21 cellular contexts compared by ENCODE assay signal in genomic region chr5:5347442-5347841, GRCh38.
A peak's percentile ranks its signal among the peaks of the same experiment; 100 is the strongest.
DNase-seq lines count a peak whose midpoint lies in the region; ATAC-seq and TF ChIP-seq lines count a peak whose summit lies in the region.
"Had no signal": no experiment of that assay in that cellular context is flagged by ENCODE, and none has a peak within 500 bp of the region (broad histone marks: within the 10 kb centered on the region; RNA-seq: fewer than 3 reads in every experiment).

No MANE protein-coding gene starts in this region.

- H3K4me3 ChIP-seq in Jurkat, Clone E6-1 (ENCODE audit: low read length): no peak overlapping the region
- H3K4me3 ChIP-seq: MG63 had no signal

- H3K4me3 Mint-ChIP-seq in natural killer cell treated with Interleukin-12 subunit alpha and Interleukin-12 subunit beta and Interleukin-15 and Interleukin-18, amount 100 ng/mL, for 72 hours: peak overlapping the region; percentile 47
- H3K4me3 Mint-ChIP-seq in natural killer cell: no peak overlapping the region
- H3K4me3 Mint-ChIP-seq in stimulated activated effector memory CD8-positive, alpha-beta T cell treated with anti-CD3 and anti-CD28 coated beads, Interleukin-12 subunit alpha, Interleukin-12 subunit beta, amount 100 ng/mL, for 72 hours: peak overlapping the region; percentile 5
- H3K4me3 Mint-ChIP-seq in WTC11: no peak overlapping the region
- H3K4me3 Mint-ChIP-seq: B cell; CD4-positive, CD25-positive, alpha-beta regulatory T cell had no signal

- peaks cover 0 to 9% of the 10 kb centered on the region in 2 donors for H3K4me1 Mint-ChIP-seq in natural killer cell treated with Interleukin-12 subunit alpha and Interleukin-12 subunit beta and Interleukin-15 and Interleukin-18, amount 100 ng/mL, for 72 hours (ENCODE audit: low read depth in 2 of 2)
- H3K4me1 Mint-ChIP-seq in natural killer cell (peaks cover 0 to 11% of the 10 kb centered on the region in 2 donors), WTC11 (peaks cover 16% of the 10 kb centered on the region)
- peaks cover 11% of the 10 kb centered on the region for H3K4me1 Mint-ChIP-seq in stimulated activated effector memory CD8-positive, alpha-beta T cell treated with anti-CD3 and anti-CD28 coated beads, Interleukin-12 subunit alpha, Interleukin-12 subunit beta, amount 100 ng/mL, for 72 hours

- TF ChIP-seq CTCF in natural killer cell (IDR thresholded peaks at IDR 0.05) (no peak), WTC11 (IDR thresholded peaks at IDR 0.05) (no peak)

- H3K27ac Mint-ChIP-seq in natural killer cell treated with Interleukin-12 subunit alpha and Interleukin-12 subunit beta and Interleukin-15 and Interleukin-18, amount 100 ng/mL, for 72 hours: peak overlapping the region in 1 of 2 donors; percentile 41
- H3K27ac Mint-ChIP-seq in natural killer cell (peak overlapping the region in 1 of 2 donors; percentile 63), WTC11 (no peak overlapping the region)
- peak overlapping the region; percentile 78 for H3K27ac Mint-ChIP-seq in stimulated activated effector memory CD8-positive, alpha-beta T cell treated with anti-CD3 and anti-CD28 coated beads, Interleukin-12 subunit alpha, Interleukin-12 subunit beta, amount 100 ng/mL, for 72 hours
- H3K27ac Mint-ChIP-seq: B cell, IgD-negative memory B cell had no signal

- peaks cover 0 to 6% of the 10 kb centered on the region in 2 donors for H3K27me3 Mint-ChIP-seq in natural killer cell treated with Interleukin-12 subunit alpha and Interleukin-12 subunit beta and Interleukin-15 and Interleukin-18, amount 100 ng/mL, for 72 hours
- H3K27me3 Mint-ChIP-seq in natural killer cell (ENCODE audit: low read depth in 2 of 2) (peaks cover 0 to 2% of the 10 kb centered on the region in 2 donors), WTC11 (ENCODE audit: low read depth) (peaks cover 7% of the 10 kb centered on the region; the same call in 1 of the 2 replicates)
- H3K27me3 Mint-ChIP-seq: CD4-positive, CD25-positive, alpha-beta regulatory T cell had no signal

- H3K36me3 Mint-ChIP-seq in natural killer cell treated with Interleukin-12 subunit alpha and Interleukin-12 subunit beta and Interleukin-15 and Interleukin-18, amount 100 ng/mL, for 72 hours: no peaks in the 10 kb centered on the region
- H3K36me3 Mint-ChIP-seq in natural killer cell (no peaks in the 10 kb centered on the region), WTC11 (no peaks in the 10 kb centered on the region)
- H3K36me3 Mint-ChIP-seq in stimulated activated effector memory CD8-positive, alpha-beta T cell treated with anti-CD3 and anti-CD28 coated beads, Interleukin-12 subunit alpha, Interleukin-12 subunit beta, amount 100 ng/mL, for 72 hours: no peaks in the 10 kb centered on the region
- H3K36me3 Mint-ChIP-seq: CD4-positive, CD25-positive, alpha-beta regulatory T cell; IgD-negative memory B cell had no signal

- POLR2A ChIA-PET in WTC11 (lab: Charles Lee): no interaction called here

- no peak for DNase-seq in natural killer cell treated with Interleukin-12 subunit alpha and Interleukin-12 subunit beta and Interleukin-15 and Interleukin-18, amount 100 ng/mL, for 72 hours (ENCODE audit: low spot score)
- DNase-seq in natural killer cell (no peak), cerebellar cortex (ENCODE audit: low spot score) (peak; percentile 6), WTC11 (ENCODE audit: low spot score) (no peak)
- peak; percentile 26 for DNase-seq in Jurkat, Clone E6-1 (ENCODE audit: low read depth, low spot score)
- no peak for DNase-seq in stimulated activated effector memory CD8-positive, alpha-beta T cell treated with anti-CD3 and anti-CD28 coated beads, Interleukin-12 subunit alpha, Interleukin-12 subunit beta, amount 100 ng/mL, for 72 hours (ENCODE audit: low spot score in 2 of 2)
- DNase-seq: Caco-2; CD4-positive, CD25-positive, alpha-beta regulatory T cell; DMS 273 treated with DMSO at 0.1 percent for 48 hours; DMS79 treated with DMSO at 0.1 percent for 48 hours; GOT3; MG63; NCI-H1417; NCI-H187; NCI-H446; NCI-H526; Right ventricle myocardium superior had no signal

- H3K9me3 Mint-ChIP-seq in natural killer cell treated with Interleukin-12 subunit alpha and Interleukin-12 subunit beta and Interleukin-15 and Interleukin-18, amount 100 ng/mL, for 72 hours: no peaks in the 10 kb centered on the region
- H3K9me3 Mint-ChIP-seq in natural killer cell (peaks cover 0 to 2% of the 10 kb centered on the region in 2 donors), WTC11 (peaks cover 16% of the 10 kb centered on the region)
- no peaks in the 10 kb centered on the region for H3K9me3 Mint-ChIP-seq in stimulated activated effector memory CD8-positive, alpha-beta T cell treated with anti-CD3 and anti-CD28 coated beads, Interleukin-12 subunit alpha, Interleukin-12 subunit beta, amount 100 ng/mL, for 72 hours

- ATAC-seq in natural killer cell treated with Interleukin-12 subunit alpha and Interleukin-12 subunit beta and Interleukin-15 and Interleukin-18, amount 100 ng/mL, for 72 hours: no peak
- ATAC-seq in natural killer cell (no peak), HG02763 (IDR thresholded peaks at IDR 0.05; ENCODE audit: unreplicated experiment) (no peak), WTC11 (no peak), GM18502 (IDR thresholded peaks at IDR 0.05; ENCODE audit: poor library complexity, unreplicated experiment) (no peak)
- ATAC-seq in stimulated activated effector memory CD8-positive, alpha-beta T cell treated with anti-CD3 and anti-CD28 coated beads, Interleukin-12 subunit alpha, Interleukin-12 subunit beta, amount 100 ng/mL, for 72 hours: no peak

- intact Hi-C loops in natural killer cell (cut with micrococcal nuclease): no loop called here

- CTCF ChIA-PET in WTC11 (lab: Charles Lee): no interaction called here

TF ChIP-seq in WTC11, 78 proteins besides CTCF, POLR2A, EP300 and RAD21 (continues in another document):
- TF ChIP-seq ELF4 (CRISPR knock-in tag; IDR thresholded peaks at IDR 0.05; ENCODE audit: low read depth) (no peak), AFF4 (CRISPR knock-in tag; IDR thresholded peaks at IDR 0.05; ENCODE audit: borderline replicate concordance) (no peak), ZNF121 (CRISPR knock-in tag; IDR thresholded peaks at IDR 0.05) (no peak), ETV6 (CRISPR knock-in tag; IDR thresholded peaks at IDR 0.05) (no peak), ZNF512 (CRISPR knock-in tag; IDR thresholded peaks at IDR 0.05; ENCODE audit: borderline replicate concordance) (no peak), STAT6 (CRISPR knock-in tag; conservative IDR thresholded peaks at IDR 0.05; ENCODE audit: low read depth) (no peak), ATF1 (CRISPR knock-in tag; IDR thresholded peaks at IDR 0.05) (no peak)

Comparison
In these comparisons a context has a peak if more than half of its experiments do, and no peak if none do; other contexts are left out.
1. H3K4me3 Mint-ChIP-seq: peak in natural killer cell treated with Interleukin-12 subunit alpha and Interleukin-12 subunit beta and Interleukin-15 and Interleukin-18, amount 100 ng/mL, for 72 hours (single experiment) and stimulated activated effector memory CD8-positive, alpha-beta T cell treated with anti-CD3 and anti-CD28 coated beads, Interleukin-12 subunit alpha, Interleukin-12 subunit beta, amount 100 ng/mL, for 72 hours (single experiment); none in natural killer cell (single experiment) and WTC11 (single experiment).
2. DNase-seq: peak in Jurkat, Clone E6-1 (single experiment) and cerebellar cortex (single experiment); none in natural killer cell treated with Interleukin-12 subunit alpha and Interleukin-12 subunit beta and Interleukin-15 and Interleukin-18, amount 100 ng/mL, for 72 hours (single experiment), natural killer cell (single experiment), stimulated activated effector memory CD8-positive, alpha-beta T cell treated with anti-CD3 and anti-CD28 coated beads, Interleukin-12 subunit alpha, Interleukin-12 subunit beta, amount 100 ng/mL, for 72 hours (0 of 2) and WTC11 (single experiment).